9 cellular contexts compared by ENCODE assay signal in the genomic region with DNA sequence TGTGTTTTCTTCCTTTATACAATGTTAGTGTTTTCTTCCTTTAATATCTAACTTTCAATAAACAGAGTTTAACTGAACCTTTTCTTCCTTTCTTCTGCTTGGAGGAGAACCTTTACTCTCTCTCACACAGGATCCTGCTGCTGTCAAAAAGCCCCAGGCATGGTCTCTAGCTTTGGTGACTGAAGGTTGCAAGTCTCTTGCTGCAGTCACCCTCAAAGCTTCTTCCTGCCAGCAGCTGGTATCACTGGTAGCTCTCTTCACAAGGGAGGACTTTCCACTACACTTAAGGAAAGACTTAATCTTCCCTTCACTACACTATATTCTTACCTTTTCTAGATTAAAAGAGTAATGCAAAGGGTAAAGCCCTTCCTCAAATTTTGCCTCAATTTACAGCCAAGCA.
DNase-seq lines count a peak whose midpoint lies in the region; ATAC-seq, FAIRE-seq and TF ChIP-seq lines count a peak whose summit lies in the region.
"Had no signal": no experiment of that assay in that cellular context is flagged by ENCODE, and none has a peak within 500 bp of the region (broad histone marks: within the 10 kb centered on the region; RNA-seq: fewer than 3 reads in every experiment).

No MANE protein-coding gene starts in this region.

- H3K27ac Mint-ChIP-seq in activated naive CD8-positive, alpha-beta T cell treated with anti-CD3 and anti-CD28 coated beads, Interleukin-2, amount 10 ng/mL, durations not matched to agents 7 days and 5 days = peak overlapping the region; percentile 50
- H3K27ac Mint-ChIP-seq in activated naive CD8-positive, alpha-beta T cell treated with anti-CD3 and anti-CD28 coated beads for 36 hours = no peak overlapping the region
- H3K27ac Mint-ChIP-seq in MCF 10A (ENCODE audit: low read depth, unreplicated experiment) = no peak overlapping the region

- H3K4me1 ChIP-seq in K562 (replicated peaks in 1 of 2; ENCODE audit: control insufficient read depth in 2 of 2, insufficient read depth in 2 of 2, low read length in 2 of 2) = no peaks in the 10 kb centered on the region; a peak in 3 of 5 replicates
- peaks cover 36 to 40% of the 10 kb centered on the region in 2 donors for H3K4me1 ChIP-seq in thyroid gland

- TF ChIP-seq POLR2A in K562 (conservative IDR thresholded peaks at IDR 0.05) (no peak), thyroid gland (IDR thresholded peaks at IDR 0.05) (no peak)

- TF ChIP-seq RAD21 in K562 (CRISPR knock-in tag; conservative IDR thresholded peaks at IDR 0.05 in 1 of 2, IDR thresholded peaks at IDR 0.05 in 1 of 2) = no peak

- H3K27ac ChIP-seq in K562 (ENCODE audit: extremely low read depth, low read depth, low read length) (no peak overlapping the region), thyroid gland (peak overlapping the region; percentile 26 to 79 (median 75))
- H3K27ac ChIP-seq: neutrophil had no signal

- H2AFZ ChIP-seq in K562 (ENCODE audit: low read depth, low read length) = no peak overlapping the region

- no peak overlapping the region for H3K9ac ChIP-seq in K562 (ENCODE audit: insufficient read depth in 1 of 2, low read depth in 2 of 2, low read length in 2 of 2)

- H3K4me3 ChIP-seq in K562 = no peak overlapping the region
- no peak overlapping the region for H3K4me3 ChIP-seq in thyroid gland (replicated peaks in 1 of 3)

- H3K27me3 ChIP-seq in K562 (ENCODE audit: control insufficient read depth in 2 of 2, insufficient read depth in 2 of 2, low read length in 2 of 2) (no peaks in the 10 kb centered on the region), thyroid gland (no peaks in the 10 kb centered on the region)

- H3K9me3 Mint-ChIP-seq in activated naive CD8-positive, alpha-beta T cell treated with anti-CD3 and anti-CD28 coated beads, Interleukin-2, amount 10 ng/mL, durations not matched to agents 7 days and 5 days = peaks cover 4% of the 10 kb centered on the region
- H3K9me3 Mint-ChIP-seq in activated naive CD8-positive, alpha-beta T cell treated with anti-CD3 and anti-CD28 coated beads for 36 hours = no peaks in the 10 kb centered on the region
- H3K9me3 Mint-ChIP-seq in MCF 10A (ENCODE audit: unreplicated experiment) = no peaks in the 10 kb centered on the region

- FAIRE-seq in K562 (lab: Jason Lieb, UNC) = no peak

- peaks cover 45% of the 10 kb centered on the region for H3K4me1 Mint-ChIP-seq in activated naive CD8-positive, alpha-beta T cell treated with anti-CD3 and anti-CD28 coated beads, Interleukin-2, amount 10 ng/mL, durations not matched to agents 7 days and 5 days
- H3K4me1 Mint-ChIP-seq in activated naive CD8-positive, alpha-beta T cell treated with anti-CD3 and anti-CD28 coated beads for 36 hours = peaks cover 56% of the 10 kb centered on the region
- H3K4me1 Mint-ChIP-seq in MCF 10A (ENCODE audit: insufficient read depth, unreplicated experiment) = peaks cover 13% of the 10 kb centered on the region

- no peaks in the 10 kb centered on the region for H3K9me3 ChIP-seq in K562 (replicated peaks; ENCODE audit: control insufficient read depth, insufficient read depth, low read depth, low read length)
- no peaks in the 10 kb centered on the region for H3K9me3 ChIP-seq in thyroid gland
- H3K9me3 ChIP-seq: neutrophil had no signal

- POLR2A ChIA-PET in activated naive CD8-positive, alpha-beta T cell treated with anti-CD3 and anti-CD28 coated beads, Interleukin-2, amount 10 ng/mL, durations not matched to agents 7 days and 5 days (lab: Charles Lee) = no interaction called here
- POLR2A ChIA-PET in K562 (lab: Yijun Ruan, JAX) = interaction anchor here (1.2 to 1.5 kb wide), 2 partner anchors 9 to 154 kb away, joined by 3 to 6 read pairs; no protein-coding TSS in a partner anchor
- POLR2A ChIA-PET in MCF 10A (lab: Yijun Ruan, JAX) = interaction anchor here (0.6 kb wide), 1 partner anchor 12 kb away, joined by 3 read pairs; no protein-coding TSS in a partner anchor

- peaks cover 17% of the 10 kb centered on the region; the same call in 1 of the 3 replicates for H3K79me2 ChIP-seq in K562 (ENCODE audit: control insufficient read depth, insufficient read depth, low read length)

- H3K4me3 Mint-ChIP-seq in activated naive CD8-positive, alpha-beta T cell treated with anti-CD3 and anti-CD28 coated beads, Interleukin-2, amount 10 ng/mL, durations not matched to agents 7 days and 5 days = peak overlapping the region; percentile 3
- H3K4me3 Mint-ChIP-seq in activated naive CD8-positive, alpha-beta T cell treated with anti-CD3 and anti-CD28 coated beads for 36 hours = no peak overlapping the region
- H3K4me3 Mint-ChIP-seq in MCF 10A (ENCODE audit: unreplicated experiment) = no peak overlapping the region

- H3K4me2 ChIP-seq in K562 (ENCODE audit: insufficient read depth, low read length) = no peak overlapping the region

- no peaks in the 10 kb centered on the region for H4K20me1 ChIP-seq in K562 (replicated peaks; ENCODE audit: control insufficient read depth, insufficient read depth, low read length)

- no peak for DNase-seq in activated naive CD8-positive, alpha-beta T cell treated with anti-CD3 and anti-CD28 coated beads, Interleukin-2, amount 10 ng/mL, durations not matched to agents 7 days and 5 days
- DNase-seq in activated naive CD8-positive, alpha-beta T cell treated with anti-CD3 and anti-CD28 coated beads for 36 hours = no peak
- DNase-seq in K562 (ENCODE audit: extremely low read depth in 1 of 4, low spot score in 3 of 4) = no peak
- no peak for DNase-seq in thyroid gland
- no peak for DNase-seq in iPS-NIHi11 (ENCODE audit: low spot score)
- no peak for DNase-seq in DMS79 treated with DMSO at 0.1 percent for 48 hours (lab: John Stamatoyannopoulos, UW)
- DNase-seq in MCF 10A (ENCODE audit: unreplicated experiment) = no peak

- H3K36me3 ChIP-seq in K562 (ENCODE audit: control insufficient read depth, insufficient read depth, low read length) = no peaks in the 10 kb centered on the region
- no peaks in the 10 kb centered on the region for H3K36me3 ChIP-seq in thyroid gland
- H3K36me3 ChIP-seq: neutrophil had no signal

- in situ Hi-C loops in K562 (cut with MboI) = no loop called here

- H3K36me3 Mint-ChIP-seq in activated naive CD8-positive, alpha-beta T cell treated with anti-CD3 and anti-CD28 coated beads, Interleukin-2, amount 10 ng/mL, durations not matched to agents 7 days and 5 days = peaks cover 11% of the 10 kb centered on the region
- H3K36me3 Mint-ChIP-seq in activated naive CD8-positive, alpha-beta T cell treated with anti-CD3 and anti-CD28 coated beads for 36 hours = peaks cover 4% of the 10 kb centered on the region
- H3K36me3 Mint-ChIP-seq in MCF 10A (ENCODE audit: insufficient read depth, unreplicated experiment) = peaks cover 5% of the 10 kb centered on the region

- peak; percentile 83 for ATAC-seq in activated naive CD8-positive, alpha-beta T cell treated with anti-CD3 and anti-CD28 coated beads, Interleukin-2, amount 10 ng/mL, durations not matched to agents 7 days and 5 days (ENCODE audit: low read depth)
- ATAC-seq in HG03045 (IDR thresholded peaks at IDR 0.05; ENCODE audit: unreplicated experiment) (peak; percentile 56), K562 (peak; percentile 61)

- BruUV-seq in K562 (replicated peaks; lab: Mats Ljungman, UMichigan) = no TSS peak
- no TSS peak for BruUV-seq in MCF 10A (replicated peaks; lab: Mats Ljungman, UMichigan)

- intact Hi-C loops in K562 (cut with micrococcal nuclease) (no loop called here), thyroid gland (cut with DNase I) (no loop called here), MCF 10A (cut with micrococcal nuclease) (no loop called here)

- CTCF ChIA-PET in K562 (lab: Yijun Ruan, JAX; ENCODE audit: low intra/inter-chr PET ratio) = no interaction called here
- CTCF ChIA-PET in MCF 10A (lab: Yijun Ruan, JAX) = interaction anchor here (1.5 kb wide), 1 partner anchor 19 kb away, joined by 4 read pairs; no protein-coding TSS in a partner anchor

- no peaks in the 10 kb centered on the region for H3K9me1 ChIP-seq in K562 (ENCODE audit: control insufficient read depth, insufficient read depth, low read length)

- TF ChIP-seq EP300 in K562 (IDR thresholded peaks at IDR 0.05; ENCODE audit: low read length) = no peak

- H3K27me3 Mint-ChIP-seq in activated naive CD8-positive, alpha-beta T cell treated with anti-CD3 and anti-CD28 coated beads, Interleukin-2, amount 10 ng/mL, durations not matched to agents 7 days and 5 days = no peaks in the 10 kb centered on the region
- H3K27me3 Mint-ChIP-seq in activated naive CD8-positive, alpha-beta T cell treated with anti-CD3 and anti-CD28 coated beads for 36 hours = no peaks in the 10 kb centered on the region
- H3K27me3 Mint-ChIP-seq in MCF 10A (ENCODE audit: insufficient read depth, unreplicated experiment) = no peaks in the 10 kb centered on the region

- TF ChIP-seq CTCF in K562 (IDR thresholded peaks at IDR 0.05 in 2 of 3, conservative IDR thresholded peaks at IDR 0.05 in 1 of 3; ENCODE audit: insufficient read depth in 2 of 3, low read depth in 1 of 3, low read length in 3 of 3) = no peak
- TF ChIP-seq CTCF in thyroid gland (IDR thresholded peaks at IDR 0.05) = no peak
- TF ChIP-seq CTCF in MCF 10A (IDR thresholded peaks at IDR 0.05; ENCODE audit: unreplicated experiment) = no peak

TF ChIP-seq in K562, 482 proteins besides CTCF, POLR2A, EP300 and RAD21 (continues in another document):
- TF ChIP-seq CSDE1 (IDR thresholded peaks at IDR 0.05) = no peak
- TF ChIP-seq, protein P1, sequence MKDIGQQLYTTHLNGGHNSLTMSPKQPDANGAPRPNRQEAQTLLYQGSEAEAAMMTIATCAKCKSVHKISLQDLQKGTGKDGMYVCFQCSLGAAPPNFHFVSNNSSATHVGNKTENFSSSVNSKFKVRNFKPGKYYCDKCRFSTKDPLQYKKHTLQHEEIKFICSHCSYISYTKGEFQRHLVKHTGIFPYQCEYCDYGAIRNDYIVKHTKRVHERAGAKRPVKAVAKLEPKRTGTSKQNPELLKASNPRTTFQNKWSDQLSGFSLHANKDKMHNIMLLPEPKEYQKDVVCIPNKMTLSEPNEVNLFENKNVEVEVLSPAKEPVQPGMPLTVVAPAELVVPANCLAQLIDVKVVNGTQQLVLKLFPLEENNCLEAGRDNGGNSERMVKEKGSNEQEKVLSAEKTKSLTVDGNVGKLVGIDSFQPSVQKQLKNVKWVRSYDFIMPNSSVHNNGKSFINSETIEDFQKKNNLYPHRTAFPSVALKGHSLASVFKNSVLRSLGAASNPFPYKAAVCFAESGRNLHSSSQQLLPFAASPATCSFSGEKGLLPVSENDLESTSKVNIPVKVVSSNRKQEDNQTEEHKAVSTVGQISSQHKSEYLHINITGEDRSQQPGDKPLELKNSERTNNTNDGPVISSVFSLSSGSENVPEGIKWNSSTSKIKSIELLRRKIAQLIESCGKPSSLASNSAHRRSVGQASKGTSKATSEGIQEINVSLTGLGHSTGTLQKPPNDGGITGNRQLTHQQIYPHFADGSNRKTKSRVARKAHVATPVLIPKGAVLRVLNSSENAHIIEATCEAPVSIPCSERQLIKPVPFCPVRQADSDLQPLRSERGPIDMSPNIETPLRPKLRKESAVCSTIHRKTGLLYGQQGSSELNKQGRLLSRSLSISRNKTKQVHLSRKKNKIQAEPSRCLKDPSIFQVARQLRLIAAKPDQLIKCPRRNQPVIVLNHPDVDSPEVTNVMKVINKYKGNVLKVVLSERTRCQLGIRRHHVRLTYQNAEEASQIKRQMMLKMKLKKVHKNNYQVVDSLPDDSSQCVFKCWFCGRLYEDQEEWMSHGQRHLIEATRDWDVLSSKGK (CRISPR knock-in tag; IDR thresholded peaks at IDR 0.05) = no peak
- no peak for TF ChIP-seq KDM4B (IDR thresholded peaks at IDR 0.05; ENCODE audit: borderline replicate concordance in 2 of 2, low read depth in 1 of 2)
- TF ChIP-seq IRF2 (CRISPR knock-in tag; IDR thresholded peaks at IDR 0.05) = no peak
